In the genomic region with DNA sequence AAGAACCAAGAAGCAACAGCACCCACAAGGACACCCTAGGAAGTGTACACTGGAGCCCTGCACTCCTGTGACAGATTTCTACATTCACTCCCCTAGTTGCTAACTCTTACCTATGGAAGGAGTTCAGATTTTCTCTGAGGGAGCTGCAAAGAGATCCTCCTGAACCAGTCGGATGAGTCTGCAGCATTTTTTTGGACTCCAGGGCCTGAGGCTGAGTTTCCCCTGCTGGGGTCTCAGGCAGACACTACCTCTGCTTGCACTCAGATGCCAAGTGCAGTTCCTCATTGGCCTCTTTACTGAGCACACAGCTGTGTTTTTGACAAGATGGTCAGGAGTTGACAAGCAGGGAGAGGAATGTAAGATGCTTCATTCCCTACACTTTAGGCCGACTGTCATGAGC, we compare ENCODE assay signal across 23 cellular contexts.
DNase-seq lines count a peak whose midpoint lies in the region; ATAC-seq, FAIRE-seq and TF ChIP-seq lines count a peak whose summit lies in the region.
"Had no signal": no experiment of that assay in that cellular context is flagged by ENCODE, and none has a peak within 500 bp of the region (broad histone marks: within the 10 kb centered on the region; RNA-seq: fewer than 3 reads in every experiment).

No MANE protein-coding gene starts in this region.

- in situ Hi-C loops in ACHN (cut with HindIII; ENCODE audit: low pct_ligation_motif_present, low pct_unique_long_range_greater_than_20kb, low sequenced_read_pairs) = no loop called here

- no peak for ATAC-seq in HG02798 (IDR thresholded peaks at IDR 0.05; ENCODE audit: poor library complexity, unreplicated experiment)
- ATAC-seq: A549 had no signal

- DNase-seq in ELF-1 (ENCODE audit: low read depth, low spot score) (peak; percentile 71), bronchial epithelial cell (ENCODE audit: low read depth) (no peak), left kidney (ENCODE audit: low read depth, low spot score) (peak; percentile 1), ACHN (no peak)
- DNase-seq: BE2C; C1 segment of cervical spinal cord; CD4-positive, alpha-beta memory T cell; CD4-positive, CD25-positive, alpha-beta regulatory T cell; CD8-positive, alpha-beta memory T cell; COR-L47; DMS 273 treated with DMSO at 0.1 percent for 48 hours; DMS153; DMS53; DMS79; DND-41; EL; GF-D8 had no signal

- no peaks in the 10 kb centered on the region for H3K27me3 ChIP-seq in bronchial epithelial cell (ENCODE audit: control insufficient read depth, insufficient read depth, low read length)
- H3K27me3 ChIP-seq: BLaER1 had no signal

- peak; percentile 55 for FAIRE-seq in bronchial epithelial cell (lab: Jason Lieb, UNC)
- FAIRE-seq: A549, G401.6, GM12891, GM19239 had no signal

- no peaks in the 10 kb centered on the region for H3K36me3 ChIP-seq in bronchial epithelial cell (ENCODE audit: control insufficient read depth, insufficient read depth, low read length)
- H3K36me3 ChIP-seq: BE2C, BLaER1 had no signal

- H3K4me3 ChIP-seq in bronchial epithelial cell (ENCODE audit: low read depth, low read length) = no peak overlapping the region
- H3K4me3 ChIP-seq: A549, BLaER1 had no signal

- no peak for TF ChIP-seq CTCF in bronchial epithelial cell (IDR thresholded peaks at IDR 0.05; ENCODE audit: insufficient read depth, low read length, severe bottlenecking)

Comparison
In these comparisons a context has a peak if more than half of its experiments do, and no peak if none do; other contexts are left out.
1. DNase-seq: peak in ELF-1 (single experiment) and left kidney (single experiment); none in bronchial epithelial cell (single experiment) and ACHN (single experiment).